ENCODE assay signal across 16 cellular contexts in genomic region chr9:136746621-136747020, GRCh38. TPM values are rescaled to one million over a fixed set of nuclear protein-coding genes. Genes with fewer than 3 reads are reported as not detected.
DNase-seq lines count a peak whose midpoint lies in the region; ATAC-seq and TF ChIP-seq lines count a peak whose summit lies in the region.
"Had no signal": no experiment of that assay in that cellular context is flagged by ENCODE, and none has a peak within 500 bp of the region (broad histone marks: within the 10 kb centered on the region; RNA-seq: fewer than 3 reads in every experiment).

No MANE protein-coding gene starts in this region.

- H3K27me3 Mint-ChIP-seq in IgD-negative memory B cell, result no peaks in the 10 kb centered on the region

- WGBS in heart right ventricle, 2 donors, result 93 to 94% methylated on average over 18 of the region's 18 CpGs
- 93% methylated on average over 18 of the region's 18 CpGs for WGBS in right cardiac atrium
- 80 to 82% methylated on average over 3 to 7 of the region's 18 CpGs for WGBS in esophagus squamous epithelium, 2 donors

- H3K9me3 Mint-ChIP-seq in IgD-negative memory B cell, result peaks cover 0 to 2% (median 0%) of the 10 kb centered on the region in 3 donors

- ATAC-seq in heart right ventricle (peak in 1 of 8 donors; percentile 1), Right ventricle myocardium superior (ENCODE audit: poor library complexity) (no peak), right cardiac atrium (peak in 1 of 2 donors; percentile 1), GM19455 (IDR thresholded peaks at IDR 0.05; ENCODE audit: unreplicated experiment) (no peak), GM18868 (IDR thresholded peaks at IDR 0.05; ENCODE audit: unreplicated experiment) (no peak)
- ATAC-seq: HCT116 had no signal

- no peak for TF ChIP-seq CTCF in heart right ventricle (IDR thresholded peaks at IDR 0.05)
- TF ChIP-seq CTCF in esophagus squamous epithelium (IDR thresholded peaks at IDR 0.05), result no peak

- H3K27me3 ChIP-seq in heart right ventricle, result peaks cover 0 to 21% (median 16%) of the 10 kb centered on the region in 7 donors
- no peaks in the 10 kb centered on the region for H3K27me3 ChIP-seq in right cardiac atrium (ENCODE audit: control insufficient read depth, insufficient read depth)
- peaks cover 4 to 57% (median 14%) of the 10 kb centered on the region in 4 donors for H3K27me3 ChIP-seq in esophagus squamous epithelium

- peak overlapping the region in 3 of 4 donors; percentile 50 to 72 (median 68) for H3K4me3 Mint-ChIP-seq in IgD-negative memory B cell
- H3K4me3 Mint-ChIP-seq: CD8-positive, alpha-beta memory T cell had no signal

- H3K27ac ChIP-seq in heart right ventricle, result peak overlapping the region in 6 of 10 donors; percentile 31 to 81 (median 58)
- no peak overlapping the region for H3K27ac ChIP-seq in right cardiac atrium (ENCODE audit: low read length)
- H3K27ac ChIP-seq in esophagus squamous epithelium, result peak overlapping the region in 2 of 4 donors; percentile 9 to 13

- DNase-seq in heart right ventricle (no peak), Right ventricle myocardium superior (no peak), right cardiac atrium (peak in 2 of 3 donors; percentile 46 to 66), esophagus squamous epithelium (lab: John Stamatoyannopoulos, UW) (no peak)
- DNase-seq: ACHN; Caco-2; CD8-positive, alpha-beta memory T cell; GF-D8; IMR-90 had no signal

- intact Hi-C loops in heart right ventricle (cut with DNase I), result no loop called here
- intact Hi-C loops in Right ventricle myocardium superior (cut with DNase I), result no loop called here
- intact Hi-C loops in right cardiac atrium (cut with DNase I), result no loop called here
- intact Hi-C loops in esophagus squamous epithelium (cut with DNase I), result no loop called here

- TF ChIP-seq POLR2A in esophagus squamous epithelium (IDR thresholded peaks at IDR 0.05), result no peak

- H3K4me3 ChIP-seq in heart right ventricle (no peak overlapping the region), right cardiac atrium (ENCODE audit: low read length) (no peak overlapping the region), esophagus squamous epithelium (no peak overlapping the region)

- H3K9me3 ChIP-seq in heart right ventricle (peaks cover 0 to 6% (median 0%) of the 10 kb centered on the region in 11 donors), right cardiac atrium (ENCODE audit: control insufficient read depth, low read length) (no peaks in the 10 kb centered on the region), esophagus squamous epithelium (peaks cover 0 to 3% (median 2%) of the 10 kb centered on the region in 3 donors)

- H3K4me1 Mint-ChIP-seq in IgD-negative memory B cell, result peaks cover 19 to 30% (median 28%) of the 10 kb centered on the region in 3 donors

- H3K27ac Mint-ChIP-seq in IgD-negative memory B cell, result peak overlapping the region; percentile 52 to 82 (median 53)
- H3K27ac Mint-ChIP-seq: CD14-positive monocyte; CD8-positive, alpha-beta memory T cell had no signal

- peaks cover 18 to 56% (median 34%) of the 10 kb centered on the region in 9 donors for H3K4me1 ChIP-seq in heart right ventricle
- H3K4me1 ChIP-seq in right cardiac atrium (ENCODE audit: control insufficient read depth, insufficient read depth, low read length), result no peaks in the 10 kb centered on the region
- peaks cover 18 to 33% (median 20%) of the 10 kb centered on the region in 3 donors for H3K4me1 ChIP-seq in esophagus squamous epithelium
- H3K4me1 ChIP-seq: Caco-2 had no signal

- H3K36me3 Mint-ChIP-seq in IgD-negative memory B cell, result peaks cover 2% of the 10 kb centered on the region
- H3K36me3 Mint-ChIP-seq: CD14-positive monocyte had no signal

- H3K36me3 ChIP-seq in heart right ventricle (no peaks in the 10 kb centered on the region), esophagus squamous epithelium (no peaks in the 10 kb centered on the region)

RNA-seq across cellular contexts. Expression of gene LCN6, which starts 1.7 kb away (rescaled TPM):
- 10 to 100 TPM in 3 of 10 donors, 1 to 10 TPM in 7; 1.5 to 76.8 (median 3.5) TPM for total RNA-seq in heart right ventricle
- 100 to 1,000 TPM in 1 of 2 donors, 10 to 100 TPM in 1; 95.6 to 261 TPM for polyA plus RNA-seq in heart right ventricle
- total RNA-seq in Right ventricle myocardium superior, result 13.0 TPM
- polyA plus RNA-seq in IgD-negative memory B cell, result not detected
- 10 to 100 TPM in 3 of 4 donors, 1 to 10 TPM in 1; 8.3 to 22.8 (median 16.9) TPM for total RNA-seq in right cardiac atrium
- polyA plus RNA-seq in right cardiac atrium, result 41.0 TPM
- 1 to 10 TPM in 2 of 4 donors, under 1 TPM in 1, not detected in 1; 0.82 to 6.7 (median 2.5) TPM for total RNA-seq in esophagus squamous epithelium
- total RNA-seq: A172; Caco-2; CD8-positive, alpha-beta memory T cell; HT-29; IMR-90 had no signal
- polyA plus RNA-seq: CD14-positive monocyte; CD8-positive, alpha-beta memory T cell; IMR-90 had no signal

RNA-seq across cellular contexts. Expression of gene LCN10, which starts 3.9 kb away (rescaled TPM):
- total RNA-seq in heart right ventricle, result 10 to 100 TPM in 3 of 10 donors, 1 to 10 TPM in 4, under 1 TPM in 3; 0.44 to 28.7 (median 1.7) TPM
- 100 to 1,000 TPM in 1 of 2 donors, 10 to 100 TPM in 1; 34.0 to 144 TPM for polyA plus RNA-seq in heart right ventricle
- 7.7 TPM for total RNA-seq in Right ventricle myocardium superior
- 68.0 TPM for polyA plus RNA-seq in IgD-negative memory B cell
- 10 to 100 TPM in 1 of 4 donors, 1 to 10 TPM in 3; 4.5 to 14.1 (median 7.7) TPM for total RNA-seq in right cardiac atrium
- polyA plus RNA-seq in right cardiac atrium, result 14.7 TPM
- 1 to 10 TPM in 3 of 4 donors, under 1 TPM in 1; 0.64 to 3.8 (median 2.2) TPM for total RNA-seq in esophagus squamous epithelium
- total RNA-seq: A172, Caco-2, HT-29, IMR-90 had no signal
- polyA plus RNA-seq: CD14-positive monocyte, IMR-90 had no signal

RNA-seq across cellular contexts. Expression of gene LCN8, which starts 11.4 kb away (rescaled TPM):
- not detected for total RNA-seq in heart right ventricle
- polyA plus RNA-seq in heart right ventricle, result not detected
- total RNA-seq in Right ventricle myocardium superior, result not detected
- 0.44 TPM for polyA plus RNA-seq in IgD-negative memory B cell
- not detected for total RNA-seq in right cardiac atrium
- polyA plus RNA-seq in right cardiac atrium, result not detected
- total RNA-seq in esophagus squamous epithelium, result not detected
- total RNA-seq: A172; Caco-2; CD8-positive, alpha-beta memory T cell; HT-29; IMR-90 had no signal
- polyA plus RNA-seq: CD14-positive monocyte; CD8-positive, alpha-beta memory T cell; IMR-90 had no signal

RNA-seq across cellular contexts. Expression of gene LCN15, which starts 17.7 kb away (rescaled TPM):
- total RNA-seq in heart right ventricle, result 10 to 100 TPM in 1 of 10 donors, 1 to 10 TPM in 1, under 1 TPM in 1, not detected in 7; 0.85 to 20.1 (median 1.3) TPM
- polyA plus RNA-seq in heart right ventricle, result 1 to 10 TPM; 1.0 to 6.1 TPM
- total RNA-seq in Right ventricle myocardium superior, result not detected
- not detected for polyA plus RNA-seq in IgD-negative memory B cell
- total RNA-seq in right cardiac atrium, result 1 to 10 TPM in 2 of 4 donors, under 1 TPM in 2; 0.32 to 1.3 (median 0.87) TPM
- 2.1 TPM for polyA plus RNA-seq in right cardiac atrium
- total RNA-seq in esophagus squamous epithelium, result not detected
- total RNA-seq: A172; Caco-2; CD8-positive, alpha-beta memory T cell; HT-29; IMR-90 had no signal
- polyA plus RNA-seq: CD14-positive monocyte; CD8-positive, alpha-beta memory T cell; IMR-90 had no signal

RNA-seq across cellular contexts. Expression of gene DIPK1B, which starts 34.2 kb away (rescaled TPM):
- 10 to 100 TPM; 15.7 to 26.1 (median 17.9) TPM for total RNA-seq in heart right ventricle
- polyA plus RNA-seq in heart right ventricle, result 10 to 100 TPM; 24.8 to 37.9 TPM
- total RNA-seq in Right ventricle myocardium superior, result 15.1 TPM
- 0.90 TPM for polyA plus RNA-seq in IgD-negative memory B cell
- 10 to 100 TPM; 34.2 to 40.8 (median 36.4) TPM for total RNA-seq in right cardiac atrium
- 42.7 TPM for polyA plus RNA-seq in right cardiac atrium
- total RNA-seq in esophagus squamous epithelium, result 1 to 10 TPM in 3 of 4 donors, under 1 TPM in 1; 0.48 to 6.3 (median 1.1) TPM
- total RNA-seq: CD8-positive, alpha-beta memory T cell; HT-29 had no signal
- polyA plus RNA-seq: CD8-positive, alpha-beta memory T cell had no signal

Comparison
In these comparisons a context has a peak if more than half of its experiments do, and no peak if none do; other contexts are left out.
1. DNase-seq: peak in right cardiac atrium (2 of 3); none in heart right ventricle (0 of 2), Right ventricle myocardium superior (single experiment) and esophagus squamous epithelium (single experiment).